In genomic region chr5:61409568-61409967, GRCh38 we compare ENCODE assay signal across 8 cellular contexts.
DNase-seq lines count a peak whose midpoint lies in the region; ATAC-seq and TF ChIP-seq lines count a peak whose summit lies in the region.

No MANE protein-coding gene starts in this region.

- TF ChIP-seq CTCF in fibroblast of villous mesenchyme (IDR thresholded peaks at IDR 0.05; ENCODE audit: insufficient read depth, low read depth, low read length) (no peak), sigmoid colon (IDR thresholded peaks at IDR 0.05) (no peak)

- H3K9ac ChIP-seq in SK-N-MC (ENCODE audit: insufficient read length): no peak overlapping the region

- peak overlapping the region; percentile 63; the same call in 1 of the 2 replicates for H3K27ac ChIP-seq in SK-N-MC
- H3K27ac ChIP-seq in sigmoid colon: peak overlapping the region; percentile 62 to 82 (median 72)

- WGBS in sigmoid colon, 2 donors: 34 to 39% methylated on average over 2 of the region's 2 CpGs

- TF ChIP-seq POLR2A in sigmoid colon (IDR thresholded peaks at IDR 0.05): no peak

- H3K36me3 ChIP-seq in SK-N-MC (ENCODE audit: insufficient read depth, low read length): peaks cover 23% of the 10 kb centered on the region
- no peaks in the 10 kb centered on the region for H3K36me3 ChIP-seq in sigmoid colon

- H3K4me1 ChIP-seq in sigmoid colon: peaks cover 0 to 80% (median 33%) of the 10 kb centered on the region in 4 donors

- no peaks in the 10 kb centered on the region for H3K9me3 ChIP-seq in SK-N-MC (ENCODE audit: low read depth, low read length)
- no peaks in the 10 kb centered on the region for H3K9me3 ChIP-seq in sigmoid colon

- no peaks in the 10 kb centered on the region for H3K27me3 ChIP-seq in sigmoid colon

- DNase-seq in ELF-1 (ENCODE audit: low read depth, low spot score) (peak; percentile 18), SK-N-MC (ENCODE audit: low read depth, low spot score) (no peak), fibroblast of villous mesenchyme (ENCODE audit: low read depth) (peak; percentile 98), sigmoid colon (no peak)
- no peak for DNase-seq in activated naive CD4-positive, alpha-beta T cell (lab: John Stamatoyannopoulos, UW)

- intact Hi-C loops in sigmoid colon (cut with DNase I): loop anchor here (2.0 kb wide), 1 partner anchor 77 kb away; the partner anchor contains the start of gene ZSWIM6

- ATAC-seq in HG03175 (IDR thresholded peaks at IDR 0.05; ENCODE audit: unreplicated experiment) (no peak), HG03432 (IDR thresholded peaks at IDR 0.05; ENCODE audit: unreplicated experiment) (no peak), HG03520 (IDR thresholded peaks at IDR 0.05; ENCODE audit: unreplicated experiment) (no peak)

- TF ChIP-seq EP300 in sigmoid colon (IDR thresholded peaks at IDR 0.05): peak in 1 of 4 donors; percentile 39

- peak overlapping the region; percentile 64 for H3K4me3 ChIP-seq in SK-N-MC
- peak overlapping the region; percentile 34 for H3K4me3 ChIP-seq in fibroblast of villous mesenchyme (ENCODE audit: low read depth, low read length)
- H3K4me3 ChIP-seq in sigmoid colon: no peak overlapping the region

Comparison
In these comparisons a context has a peak if more than half of its experiments do, and no peak if none do; other contexts are left out.
1. DNase-seq: peak in ELF-1 (single experiment) and fibroblast of villous mesenchyme (single experiment); none in SK-N-MC (single experiment), sigmoid colon (single experiment) and activated naive CD4-positive, alpha-beta T cell (0 of 4).
2. H3K4me3 ChIP-seq: peak in SK-N-MC (single experiment) and fibroblast of villous mesenchyme (single experiment); none in sigmoid colon (0 of 4).